In genomic region chr18:77055429-77056310, GRCh38 we compare ENCODE assay signal across 1 cellular context.
TF ChIP-seq lines count a peak whose summit lies in the region.

No MANE protein-coding gene starts in this region.

TF ChIP-seq in GM12878, 131 proteins besides CTCF, POLR2A, EP300 and RAD21 (continued from another document):
- no peak for TF ChIP-seq HDAC2 (IDR thresholded peaks at IDR 0.05)
- no peak for TF ChIP-seq TAF1 (IDR thresholded peaks at IDR 0.05; ENCODE audit: borderline replicate concordance, low read depth, low read length)
- no peak for TF ChIP-seq PBX3 (IDR thresholded peaks at IDR 0.05; ENCODE audit: insufficient replicate concordance, low read depth, low read length)
- no peak for TF ChIP-seq IRF3 (IDR thresholded peaks at IDR 0.05)
- no peak for TF ChIP-seq FOXK2 (IDR thresholded peaks at IDR 0.05)
- TF ChIP-seq IRF4 (IDR thresholded peaks at IDR 0.05; ENCODE audit: low read depth, low read length), result no peak
- TF ChIP-seq SUZ12 (IDR thresholded peaks at IDR 0.05; ENCODE audit: unreplicated experiment), result no peak
- peak; percentile 43; the same call in 1 of the 2 replicates for TF ChIP-seq HDGF (IDR thresholded peaks at IDR 0.05)
- TF ChIP-seq MEF2B (IDR thresholded peaks at IDR 0.05; ENCODE audit: partially characterized antibody, poor library complexity, severe bottlenecking), result no peak
- 0 out of 2 replicates have a peak, but pooled peaks have one; percentile 35 for TF ChIP-seq EED (IDR thresholded peaks at IDR 0.05; ENCODE audit: low read depth)
- TF ChIP-seq GABPA (IDR thresholded peaks at IDR 0.05; ENCODE audit: low read depth), result no peak
- no peak for TF ChIP-seq TCF12 (IDR thresholded peaks at IDR 0.05; ENCODE audit: low read depth, low read length)
- TF ChIP-seq YBX1 (IDR thresholded peaks at IDR 0.05), result 0 out of 2 replicates have a peak, but pooled peaks have one; percentile 41
- peak; percentile 39 for TF ChIP-seq IKZF1 (conservative IDR thresholded peaks at IDR 0.05)
- TF ChIP-seq NR2F1 (conservative IDR thresholded peaks at IDR 0.05), result no peak
- no peak for TF ChIP-seq NBN (IDR thresholded peaks at IDR 0.05)
